16 cellular contexts compared by ENCODE assay signal in genomic region chr7:107372298-107372697, GRCh38.
DNase-seq lines count a peak whose midpoint lies in the region; ATAC-seq and TF ChIP-seq lines count a peak whose summit lies in the region.
"Had no signal": no experiment of that assay in that cellular context is flagged by ENCODE, and none has a peak within 500 bp of the region (broad histone marks: within the 10 kb centered on the region; RNA-seq: fewer than 3 reads in every experiment).

No MANE protein-coding gene starts in this region.

- no peak for TF ChIP-seq POLR2A in gastrocnemius medialis (IDR thresholded peaks at IDR 0.05)

- H3K36me3 ChIP-seq in gastrocnemius medialis = no peaks in the 10 kb centered on the region
- H3K36me3 ChIP-seq: adrenal gland had no signal

- DNase-seq in HCEC 1CT (peak; percentile 84), amniotic epithelial cell (ENCODE audit: low read depth) (peak; percentile 61), fibroblast of peridontal ligament (ENCODE audit: extremely low read depth) (peak; percentile 82), gastrocnemius medialis (no peak), occipital lobe (lab: John Stamatoyannopoulos, UW) (no peak), NCI-H1417 (lab: John Stamatoyannopoulos, UW) (no peak)
- no peak for DNase-seq in stimulated activated naive CD8-positive, alpha-beta T cell treated with anti-CD3 and anti-CD28 coated beads, Interleukin-15, Interleukin-2, amounts not matched to agents 100 U/mL and 50 U/mL, for 24 hours
- DNase-seq: activated T-cell treated with anti-CD3 and anti-CD28 coated beads, Interleukin-2, amount 50 U/mL, for 24 hours; adrenal gland; DMS79 treated with DMSO at 0.1 percent for 48 hours; H7; KG1; NCI-H146; stimulated activated naive CD4-positive, alpha-beta T cell treated with Interleukin-2 at 50 U/mL for 16 hours had no signal

- intact Hi-C loops in gastrocnemius medialis (cut with DNase I; ENCODE audit: low total_unique reads) = no loop called here

- in situ Hi-C loops in gastrocnemius medialis (cut with MboI; ENCODE audit: low sequenced_read_pairs in 4 of 4) = no loop called here

- no peak for TF ChIP-seq CTCF in gastrocnemius medialis (IDR thresholded peaks at IDR 0.05 in 4 of 5, conservative IDR thresholded peaks at IDR 0.05 in 1 of 5)

- H3K9me3 ChIP-seq in gastrocnemius medialis = no peaks in the 10 kb centered on the region
- H3K9me3 ChIP-seq: adrenal gland; BLaER1 treated with 17β-estradiol and CSF1 and Interleukin-3, amounts not matched to agents 10 nM and 100 nM had no signal

- H3K27me3 ChIP-seq in gastrocnemius medialis = no peaks in the 10 kb centered on the region
- H3K27me3 ChIP-seq: adrenal gland; BLaER1 treated with 17β-estradiol and CSF1 and Interleukin-3, amounts not matched to agents 10 nM and 100 nM had no signal

- no peak overlapping the region for H3K4me3 ChIP-seq in gastrocnemius medialis
- H3K4me3 ChIP-seq: adrenal gland; BLaER1 treated with 17β-estradiol and CSF1 and Interleukin-3, amounts not matched to agents 10 nM and 100 nM had no signal

- peak overlapping the region in 3 of 4 donors; percentile 31 to 49 (median 44) for H3K27ac ChIP-seq in gastrocnemius medialis
- H3K27ac ChIP-seq: adrenal gland; BLaER1 treated with 17β-estradiol and CSF1 and Interleukin-3, amounts not matched to agents 10 nM and 100 nM had no signal

- peaks cover 0 to 11% of the 10 kb centered on the region in 2 donors for H3K4me1 ChIP-seq in gastrocnemius medialis
- H3K4me1 ChIP-seq: adrenal gland; BLaER1 treated with 17β-estradiol and CSF1 and Interleukin-3, amounts not matched to agents 10 nM and 100 nM had no signal

- peak; percentile 82 to 97 for ATAC-seq in gastrocnemius medialis
- ATAC-seq in HG02623 (IDR thresholded peaks at IDR 0.05; ENCODE audit: unreplicated experiment) = no peak
- ATAC-seq in stimulated activated naive CD8-positive, alpha-beta T cell treated with anti-CD3 and anti-CD28 coated beads, Interleukin-15, Interleukin-2, amounts not matched to agents 100 U/mL and 50 U/mL, for 24 hours = no peak

Comparison
In these comparisons a context has a peak if more than half of its experiments do, and no peak if none do; other contexts are left out.
1. DNase-seq: peak in HCEC 1CT (single experiment), amniotic epithelial cell (single experiment) and fibroblast of peridontal ligament (single experiment); none in gastrocnemius medialis (0 of 2), occipital lobe (single experiment), NCI-H1417 (0 of 3) and stimulated activated naive CD8-positive, alpha-beta T cell treated with anti-CD3 and anti-CD28 coated beads, Interleukin-15, Interleukin-2, amounts not matched to agents 100 U/mL and 50 U/mL, for 24 hours (single experiment).
2. ATAC-seq: peak in gastrocnemius medialis (2 of 2); none in HG02623 (single experiment) and stimulated activated naive CD8-positive, alpha-beta T cell treated with anti-CD3 and anti-CD28 coated beads, Interleukin-15, Interleukin-2, amounts not matched to agents 100 U/mL and 50 U/mL, for 24 hours (single experiment).